In genomic region chr3:112074006-112074405, GRCh38 we compare ENCODE assay signal across 21 cellular contexts. TPM values are rescaled to one million over a fixed set of nuclear protein-coding genes. Genes with fewer than 3 reads are reported as not detected.
DNase-seq lines count a peak whose midpoint lies in the region; ATAC-seq, FAIRE-seq and TF ChIP-seq lines count a peak whose summit lies in the region.
"Had no signal": no experiment of that assay in that cellular context is flagged by ENCODE, and none has a peak within 500 bp of the region (broad histone marks: within the 10 kb centered on the region; RNA-seq: fewer than 3 reads in every experiment).

No MANE protein-coding gene starts in this region.

- in situ Hi-C loops in GM23248 (cut with MboI), result no loop called here

- TF ChIP-seq POLR2A in A549 (IDR thresholded peaks at IDR 0.05; ENCODE audit: low read length) (no peak), adrenal gland (IDR thresholded peaks at IDR 0.05) (no peak)

- H2AFZ ChIP-seq in GM23248 (no peak overlapping the region), keratinocyte (ENCODE audit: control insufficient read depth, low read length) (no peak overlapping the region)

- H3K36me3 ChIP-seq in GM23248 (ENCODE audit: low read depth) (no peaks in the 10 kb centered on the region), keratinocyte (ENCODE audit: control insufficient read depth in 2 of 2, extremely low read depth in 1 of 2, insufficient read depth in 2 of 2, low read length in 2 of 2) (no peaks in the 10 kb centered on the region), psoas muscle (ENCODE audit: insufficient read depth in 1 of 2, low read depth in 1 of 2) (no peaks in the 10 kb centered on the region), adrenal gland (replicated peaks in 1 of 2) (no peaks in the 10 kb centered on the region)
- H3K36me3 ChIP-seq: heart left ventricle had no signal

- peak overlapping the region; percentile 61 for H3K4me3 Mint-ChIP-seq in activated T-helper 17 cell treated with anti-CD3 and anti-CD28 coated beads, Interleukin-2, amount 50 U/mL, for 72 hours
- H3K4me3 Mint-ChIP-seq: activated CD4-positive, alpha-beta T cell treated with anti-CD3 and anti-CD28 coated beads for 36 hours; activated naive CD8-positive, alpha-beta T cell treated with anti-CD3 and anti-CD28 coated beads, Interleukin-2, amount 10 ng/mL, durations not matched to agents 7 days and 5 days had no signal

- H4K20me1 ChIP-seq in GM23248 (ENCODE audit: insufficient read depth) (no peaks in the 10 kb centered on the region), keratinocyte (ENCODE audit: control insufficient read depth, extremely low read depth, insufficient read depth, low read length) (no peaks in the 10 kb centered on the region)

- H3K79me2 ChIP-seq in GM23248 (ENCODE audit: insufficient read depth) (no peaks in the 10 kb centered on the region), keratinocyte (ENCODE audit: control insufficient read depth, insufficient read depth, low read length) (no peaks in the 10 kb centered on the region)

- peaks cover 24% of the 10 kb centered on the region for H3K4me1 ChIP-seq in A549
- peaks cover 21% of the 10 kb centered on the region for H3K4me1 ChIP-seq in GM23248 (ENCODE audit: insufficient read depth)
- peaks cover 14% of the 10 kb centered on the region for H3K4me1 ChIP-seq in keratinocyte (ENCODE audit: control insufficient read depth, extremely low read depth, insufficient read depth, low read length)
- no peaks in the 10 kb centered on the region for H3K4me1 ChIP-seq in psoas muscle
- H3K4me1 ChIP-seq in adrenal gland (replicated peaks in 1 of 2), result no peaks in the 10 kb centered on the region

- H3K27me3 ChIP-seq in GM23248 (replicated peaks; ENCODE audit: insufficient read depth) (no peaks in the 10 kb centered on the region), keratinocyte (ENCODE audit: control insufficient read depth, extremely low read depth, insufficient read depth, low read length) (no peaks in the 10 kb centered on the region), psoas muscle (ENCODE audit: insufficient read depth in 3 of 3, low read length in 2 of 3) (peaks cover 0 to 4% (median 0%) of the 10 kb centered on the region in 3 donors), adrenal gland (no peaks in the 10 kb centered on the region)
- H3K27me3 ChIP-seq: heart left ventricle had no signal

- no peaks in the 10 kb centered on the region for H3K9me3 ChIP-seq in A549
- no peaks in the 10 kb centered on the region for H3K9me3 ChIP-seq in GM23248 (ENCODE audit: low read depth)
- no peaks in the 10 kb centered on the region for H3K9me3 ChIP-seq in keratinocyte (ENCODE audit: control insufficient read depth, low read depth, low read length)
- no peaks in the 10 kb centered on the region for H3K9me3 ChIP-seq in psoas muscle
- no peaks in the 10 kb centered on the region for H3K9me3 ChIP-seq in adrenal gland (replicated peaks in 1 of 3)
- H3K9me3 ChIP-seq: heart left ventricle had no signal

- intact Hi-C loops in psoas muscle (cut with DNase I), result no loop called here
- intact Hi-C loops in adrenal gland (cut with DNase I), result no loop called here

- dilution Hi-C loops in keratinocyte (cut with MboI; ENCODE audit: extremely low pct_ligation_motif_present, low sequenced_read_pairs), result no loop called here

- peaks cover 25% of the 10 kb centered on the region for H3F3A ChIP-seq in GM23248 (ENCODE audit: insufficient read depth)

- no peaks in the 10 kb centered on the region for H3K9me2 ChIP-seq in GM23248 (ENCODE audit: insufficient read depth)

- no peak for TF ChIP-seq EP300 in A549 (IDR thresholded peaks at IDR 0.05)

- H3K27me3 Mint-ChIP-seq in activated T-helper 17 cell treated with anti-CD3 and anti-CD28 coated beads, Interleukin-2, amount 50 U/mL, for 72 hours, result no peaks in the 10 kb centered on the region
- H3K27me3 Mint-ChIP-seq: activated CD4-positive, alpha-beta T cell treated with anti-CD3 and anti-CD28 coated beads for 36 hours had no signal

- CTCF ChIA-PET in A549 (lab: Yijun Ruan, JAX), result no interaction called here

- H3K27ac ChIP-seq in A549, result peak overlapping the region; percentile 68 to 83
- H3K27ac ChIP-seq in GM23248, result peak overlapping the region; percentile 94
- peak overlapping the region; percentile 99 for H3K27ac ChIP-seq in keratinocyte (ENCODE audit: control insufficient read depth, insufficient read depth, low read length)
- no peak overlapping the region for H3K27ac ChIP-seq in psoas muscle
- no peak overlapping the region for H3K27ac ChIP-seq in adrenal gland
- H3K27ac ChIP-seq: heart left ventricle had no signal

- peaks cover 11% of the 10 kb centered on the region for H3K4me1 Mint-ChIP-seq in activated T-helper 17 cell treated with anti-CD3 and anti-CD28 coated beads, Interleukin-2, amount 50 U/mL, for 72 hours

- peaks cover 4% of the 10 kb centered on the region for H3K9me3 Mint-ChIP-seq in activated T-helper 17 cell treated with anti-CD3 and anti-CD28 coated beads, Interleukin-2, amount 50 U/mL, for 72 hours

- no peak for FAIRE-seq in A549 (lab: Jason Lieb, UNC)
- FAIRE-seq in keratinocyte (lab: Jason Lieb, UNC), result peak; percentile 73
- FAIRE-seq: endometrium had no signal

- H3K9ac ChIP-seq in GM23248, result peak overlapping the region; percentile 74; the same call in 1 of the 2 replicates
- H3K9ac ChIP-seq in keratinocyte (ENCODE audit: control insufficient read depth, extremely low read depth, insufficient read depth, low read length), result peak overlapping the region; percentile 85

- peak overlapping the region; percentile 73 for H3K4me2 ChIP-seq in A549
- peak overlapping the region; percentile 83 for H3K4me2 ChIP-seq in GM23248 (ENCODE audit: unreplicated experiment)
- peak overlapping the region; percentile 94 for H3K4me2 ChIP-seq in keratinocyte (ENCODE audit: control insufficient read depth, extremely low read depth, insufficient read depth, low read depth, low read length)

- H3K4me3 ChIP-seq in A549 (no peak overlapping the region), GM23248 (peak overlapping the region; percentile 15; the same call in 1 of the 2 replicates), keratinocyte (ENCODE audit: control insufficient read depth in 2 of 3, extremely low read depth in 1 of 3, insufficient read depth in 2 of 3, low read depth in 1 of 3, low read length in 3 of 3) (peak overlapping the region; percentile 8 to 43 (median 11)), psoas muscle (no peak overlapping the region), adrenal gland (no peak overlapping the region)
- H3K4me3 ChIP-seq: heart left ventricle had no signal

- POLR2A ChIA-PET in A549 (lab: Yijun Ruan, JAX), result no interaction called here

- TF ChIP-seq RAD21 in A549 (conservative IDR thresholded peaks at IDR 0.05 in 1 of 2, IDR thresholded peaks at IDR 0.05 in 1 of 2), result no peak

- no peak for DNase-seq in A549 (ENCODE audit: low read depth in 1 of 2, low spot score in 1 of 2)
- peak; percentile 63 for DNase-seq in GM23248
- DNase-seq in keratinocyte (ENCODE audit: low read depth, low spot score), result no peak
- no peak for DNase-seq in psoas muscle
- no peak for DNase-seq in NCI-H526 (lab: John Stamatoyannopoulos, UW)
- DNase-seq in adrenal gland, result no peak
- DNase-seq in NCI-H1105 treated with DMSO at 0.1 percent for 48 hours (lab: John Stamatoyannopoulos, UW), result no peak
- DNase-seq: activated CD4-positive, alpha-beta T cell treated with anti-CD3 and anti-CD28 coated beads for 36 hours; activated naive CD8-positive, alpha-beta T cell treated with anti-CD3 and anti-CD28 coated beads, Interleukin-2, amount 10 ng/mL, durations not matched to agents 7 days and 5 days; activated T-cell treated with anti-CD3 and anti-CD28 coated beads, Interleukin-2, amount 50 U/mL, for 1 hour; cerebellar nuclear complex; heart left ventricle; NCI-H2029 treated with DMSO at 0.1 percent for 48 hours; NCI-H774; posterior cingulate gyrus; stimulated activated CD4-positive, alpha-beta T cell treated with anti-CD3 and anti-CD28 coated beads, Interleukin-15, amount 100 ng/mL, for 24 hours had no signal

- H3K36me3 Mint-ChIP-seq in activated T-helper 17 cell treated with anti-CD3 and anti-CD28 coated beads, Interleukin-2, amount 50 U/mL, for 72 hours (ENCODE audit: low read depth), result no peaks in the 10 kb centered on the region

- ATAC-seq in A549 (no peak), psoas muscle (no peak)
- ATAC-seq in activated T-helper 17 cell treated with anti-CD3 and anti-CD28 coated beads, Interleukin-2, amount 50 U/mL, for 72 hours (replicated peaks), result no peak
- ATAC-seq: activated CD4-positive, alpha-beta T cell treated with anti-CD3 and anti-CD28 coated beads for 36 hours; heart left ventricle had no signal

- no peak for TF ChIP-seq CTCF in A549 (IDR thresholded peaks at IDR 0.05)
- no peak for TF ChIP-seq CTCF in keratinocyte (optimal IDR thresholded peaks at IDR 0.05 in 1 of 3, IDR thresholded peaks at IDR 0.05 in 1 of 3, conservative IDR thresholded peaks at IDR 0.05 in 1 of 3; ENCODE audit: extremely low read depth in 1 of 3, insufficient read depth in 2 of 3, low read length in 3 of 3)
- TF ChIP-seq CTCF in psoas muscle (IDR thresholded peaks at IDR 0.05), result no peak
- TF ChIP-seq CTCF in adrenal gland (IDR thresholded peaks at IDR 0.05), result no peak

- H3K27ac Mint-ChIP-seq in activated T-helper 17 cell treated with anti-CD3 and anti-CD28 coated beads, Interleukin-2, amount 50 U/mL, for 72 hours, result no peak overlapping the region

- no peaks in the 10 kb centered on the region for H3K9me1 ChIP-seq in keratinocyte (ENCODE audit: control insufficient read depth, extremely low read depth, insufficient read depth, low read length)

- WGBS in A549 (ENCODE audit: missing lambda C conversion rate), result 74% methylated on average over 2 of the region's 2 CpGs
- WGBS in GM23248 (ENCODE audit: low coverage in 1 of 2, low lambda C conversion rate in 2 of 2, missing lambda C conversion rate in 2 of 2), 2 experiments, result 68 to 75% methylated on average over 2 of the region's 2 CpGs
- 81 to 89% (median 85%) methylated on average over 2 of the region's 2 CpGs for WGBS in psoas muscle, 3 donors
- 85 to 98% (median 95%) methylated on average over 2 of the region's 2 CpGs for WGBS in adrenal gland, 4 donors

RNA-seq across cellular contexts. Expression of gene C3orf52, which starts 12.2 kb away (rescaled TPM):
- 10.3 and 11.5 TPM in 2 replicates for polyA plus RNA-seq in A549 (2011; rRNA removed)
- 3.3 and 3.8 TPM in 2 replicates for polyA plus RNA-seq in A549 (2012; cell fraction: cytosol; rRNA removed)
- 3.2 and 9.3 TPM in 2 replicates for polyA plus RNA-seq in A549 (2012; cell fraction: nucleus; rRNA removed)
- 7.0 to 7.7 TPM (median 7.5 TPM) in 3 replicates for polyA plus RNA-seq in A549 (2017; fragmentation: RNase III; extraction: RNeasy Plus Mini Kit Qiagen cat#74134 plus additional on column Dnase treatment)
- 11.5 and 14.5 TPM in 2 replicates for polyA minus RNA-seq in A549 (2011; rRNA and poly(A)+ RNA removed)
- total RNA-seq in GM23248 (2014; rRNA removed; shearing (Covaris generic)), result 1.3 and 3.5 TPM in 2 replicates
- polyA plus RNA-seq in GM23248 (2016; fragmentation: Nextera tagmentation; extraction: Ambion mirVana), result 1.6 and 1.9 TPM in 2 replicates
- 10 to 100 TPM in 1 of 2 donors, 1 to 10 TPM in 1; 9.9 to 14.5 TPM for total RNA-seq in activated T-helper 17 cell treated with anti-CD3 and anti-CD28 coated beads, Interleukin-2, amount 50 U/mL, for 72 hours
- polyA plus RNA-seq in keratinocyte, result 12.9 to 15.8 TPM (median 13.7 TPM) in 3 replicates
- polyA plus RNA-seq in keratinocyte (2011; ENCODE audit: low read depth), result 3.8 TPM
- polyA plus RNA-seq in keratinocyte (2011; cell fraction: cytosol; rRNA removed), result 5.3 and 7.8 TPM in 2 replicates
- 36.2 and 46.6 TPM in 2 replicates for polyA plus RNA-seq in keratinocyte (2011; cell fraction: nucleus; rRNA removed)
- 7.7 and 14.1 TPM in 2 replicates for polyA plus RNA-seq in keratinocyte (2012; ENCODE audit: low replicate concordance)
- polyA minus RNA-seq in keratinocyte, result 10.4 to 42.3 TPM (median 27.2 TPM) in 3 replicates
- polyA minus RNA-seq in keratinocyte (2011; cell fraction: cytosol; rRNA and poly(A)+ RNA removed), result 4.0 TPM
- polyA minus RNA-seq in keratinocyte (2011; cell fraction: nucleus; rRNA and poly(A)+ RNA removed), result 42.8 and 81.6 TPM in 2 replicates
- total RNA-seq in psoas muscle, result 1 to 10 TPM in 3 of 4 donors, under 1 TPM in 1; 0.86 to 2.8 (median 2.0) TPM
- 1 to 10 TPM in 2 of 3 donors, under 1 TPM in 1; 0.62 to 5.9 (median 1.9) TPM for polyA plus RNA-seq in psoas muscle
- total RNA-seq in adrenal gland, result 1 to 10 TPM in 6 of 8 donors, under 1 TPM in 2; 0.06 to 4.0 (median 2.3) TPM
- 1 to 10 TPM; 1.1 to 2.2 (median 2.2) TPM for polyA plus RNA-seq in adrenal gland

RNA-seq across cellular contexts. Expression of gene TMPRSS7, which starts 39.5 kb away (rescaled TPM):
- polyA plus RNA-seq in A549 (2011; rRNA removed) (0.04 TPM in 2 replicates), A549 (2017; fragmentation: RNase III; extraction: RNeasy Plus Mini Kit Qiagen cat#74134 plus additional on column Dnase treatment) (0.05 to 0.09 TPM (median 0.05 TPM) in 3 replicates), GM23248 (2016; fragmentation: Nextera tagmentation; extraction: Ambion mirVana) (not detected in 2 replicates), keratinocyte (0.02 to 0.18 TPM (median 0.08 TPM) in 3 replicates), psoas muscle (not detected), adrenal gland (not detected)
- 0.03 and 0.06 TPM in 2 replicates for polyA plus RNA-seq in A549 (2012; cell fraction: cytosol; rRNA removed)
- 0.04 TPM in 1 of 2 replicates, not detected in the other for polyA plus RNA-seq in A549 (2012; cell fraction: nucleus; rRNA removed)
- polyA minus RNA-seq in A549 (2011; rRNA and poly(A)+ RNA removed), result 0.10 TPM in 1 of 2 replicates, not detected in the other
- total RNA-seq in GM23248 (2014; rRNA removed; shearing (Covaris generic)), result not detected in 2 replicates
- total RNA-seq in activated T-helper 17 cell treated with anti-CD3 and anti-CD28 coated beads, Interleukin-2, amount 50 U/mL, for 72 hours, result 1 to 10 TPM in 1 of 2 donors, under 1 TPM in 1; 0.24 to 1.6 TPM
- polyA plus RNA-seq in keratinocyte (2011; ENCODE audit: low read depth), result not detected
- polyA plus RNA-seq in keratinocyte (2011; cell fraction: cytosol; rRNA removed), result 0.04 and 0.05 TPM in 2 replicates
- polyA plus RNA-seq in keratinocyte (2011; cell fraction: nucleus; rRNA removed), result 0.18 and 0.21 TPM in 2 replicates
- polyA plus RNA-seq in keratinocyte (2012; ENCODE audit: low replicate concordance), result 0.05 and 0.14 TPM in 2 replicates
- 0.26 TPM in 1 of 3 replicates, not detected in the others for polyA minus RNA-seq in keratinocyte
- polyA minus RNA-seq in keratinocyte (2011; cell fraction: cytosol; rRNA and poly(A)+ RNA removed), result not detected
- 0.23 and 0.32 TPM in 2 replicates for polyA minus RNA-seq in keratinocyte (2011; cell fraction: nucleus; rRNA and poly(A)+ RNA removed)
- total RNA-seq in psoas muscle (not detected), adrenal gland (not detected)
- total RNA-seq: A673; activated CD4-positive, alpha-beta T cell treated with anti-CD3 and anti-CD28 coated beads for 36 hours; activated naive CD8-positive, alpha-beta T cell treated with anti-CD3 and anti-CD28 coated beads, Interleukin-2, amount 10 ng/mL, durations not matched to agents 7 days and 5 days; heart left ventricle; RPMI7951; T-helper 2 cell treated with Interferon-gamma antibody and Interleukin-4, amounts not matched to agents 100 ng/mL and 5 ng/mL, for 36 hours had no signal
- polyA plus RNA-seq: heart left ventricle had no signal

RNA-seq across cellular contexts. Expression of gene GCSAM, which starts 59.0 kb away (rescaled TPM):
- polyA plus RNA-seq in A549 (2011; rRNA removed) (not detected in 2 replicates), A549 (2017; fragmentation: RNase III; extraction: RNeasy Plus Mini Kit Qiagen cat#74134 plus additional on column Dnase treatment) (not detected in 3 replicates), GM23248 (2016; fragmentation: Nextera tagmentation; extraction: Ambion mirVana) (0.19 and 0.20 TPM in 2 replicates), keratinocyte (1.7 to 2.9 TPM (median 2.5 TPM) in 3 replicates), psoas muscle (under 1 TPM; 0.01 to 0.25 (median 0.04) TPM), adrenal gland (under 1 TPM in 2 of 3 donors, not detected in 1; 0.07 to 0.26 TPM)
- polyA plus RNA-seq in A549 (2012; cell fraction: cytosol; rRNA removed), result not detected in 2 replicates
- not detected in 2 replicates for polyA plus RNA-seq in A549 (2012; cell fraction: nucleus; rRNA removed)
- not detected in 2 replicates for polyA minus RNA-seq in A549 (2011; rRNA and poly(A)+ RNA removed)
- not detected in 2 replicates for total RNA-seq in GM23248 (2014; rRNA removed; shearing (Covaris generic))
- 10 to 100 TPM; 13.5 to 18.6 TPM for total RNA-seq in activated T-helper 17 cell treated with anti-CD3 and anti-CD28 coated beads, Interleukin-2, amount 50 U/mL, for 72 hours
- polyA plus RNA-seq in keratinocyte (2011; ENCODE audit: low read depth), result 0.07 TPM
- 1.2 and 1.8 TPM in 2 replicates for polyA plus RNA-seq in keratinocyte (2011; cell fraction: cytosol; rRNA removed)
- 1.2 and 1.3 TPM in 2 replicates for polyA plus RNA-seq in keratinocyte (2011; cell fraction: nucleus; rRNA removed)
- 1.4 and 2.5 TPM in 2 replicates for polyA plus RNA-seq in keratinocyte (2012; ENCODE audit: low replicate concordance)
- 0.36 to 2.0 TPM (median 0.54 TPM) in 3 replicates for polyA minus RNA-seq in keratinocyte
- polyA minus RNA-seq in keratinocyte (2011; cell fraction: cytosol; rRNA and poly(A)+ RNA removed), result not detected
- polyA minus RNA-seq in keratinocyte (2011; cell fraction: nucleus; rRNA and poly(A)+ RNA removed), result not detected in 2 replicates
- total RNA-seq in psoas muscle (not detected), adrenal gland (1 to 10 TPM in 1 of 8 donors, under 1 TPM in 3, not detected in 4; 0.18 to 1.8 (median 0.47) TPM)
- total RNA-seq: A673, RPMI7951 had no signal

Comparison
In these comparisons a context has a peak if more than half of its experiments do, and no peak if none do; other contexts are left out.
1. H3K27ac ChIP-seq: peak in A549 (2 of 2), GM23248 (single experiment) and keratinocyte (single experiment); none in psoas muscle (single experiment) and adrenal gland (0 of 5).
2. H3K4me3 ChIP-seq: peak in GM23248 (single experiment) and keratinocyte (3 of 3); none in A549 (single experiment), psoas muscle (single experiment) and adrenal gland (0 of 4).
3. Peak in every context shown above with its lines, with median percentiles within 50 percentile points of each other: H3K4me2 ChIP-seq.